Comparison of ENCODE assay signal across 15 cellular contexts in the genomic region with DNA sequence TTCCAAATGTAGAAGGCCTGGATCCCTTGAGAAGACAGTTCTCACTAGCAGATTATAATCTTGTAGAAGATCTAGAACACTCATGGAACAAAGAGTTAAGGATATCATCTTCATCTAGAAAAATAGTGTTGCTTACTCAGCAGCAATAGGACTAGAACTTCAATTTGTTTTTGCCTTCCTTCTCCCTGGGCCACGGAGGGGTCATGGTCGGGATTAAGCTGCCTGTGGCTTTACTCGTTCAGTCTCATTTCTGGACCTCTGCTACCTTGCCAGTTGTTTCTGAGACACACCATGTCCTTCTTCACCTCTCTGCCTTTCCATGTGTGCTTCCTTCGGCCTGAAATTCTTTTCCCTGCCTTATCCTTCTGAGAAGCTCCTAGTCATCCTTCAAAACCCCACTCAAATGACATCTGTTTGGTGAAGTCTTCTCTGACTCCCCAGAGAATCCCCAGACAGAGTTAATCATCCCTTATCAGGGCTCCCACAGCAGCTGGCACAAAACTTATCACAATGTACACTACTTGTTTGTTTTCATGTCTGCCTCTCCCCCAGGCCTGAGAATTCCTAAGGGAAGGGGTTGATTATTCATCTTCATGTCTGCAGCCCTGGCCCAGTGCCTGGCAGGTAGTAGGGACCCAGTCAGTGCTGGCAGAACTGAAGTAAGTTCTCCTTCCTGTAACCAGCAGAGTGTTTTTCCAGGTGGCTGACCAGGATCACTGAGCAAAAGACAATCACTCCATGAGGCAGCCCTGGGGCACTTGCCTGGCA. TPM values are rescaled to one million over a fixed set of nuclear protein-coding genes. Genes with fewer than 3 reads are reported as not detected.
DNase-seq lines count a peak whose midpoint lies in the region; ATAC-seq and TF ChIP-seq lines count a peak whose summit lies in the region.
"Had no signal": no experiment of that assay in that cellular context is flagged by ENCODE, and none has a peak within 500 bp of the region (broad histone marks: within the 10 kb centered on the region; RNA-seq: fewer than 3 reads in every experiment).

No MANE protein-coding gene starts in this region.

- H3K36me3 ChIP-seq in Caco-2 (ENCODE audit: control insufficient read depth, insufficient read depth, low read length) = no peaks in the 10 kb centered on the region
- H3K36me3 ChIP-seq in right lobe of liver = no peaks in the 10 kb centered on the region
- H3K36me3 ChIP-seq in tibial nerve = no peaks in the 10 kb centered on the region
- H3K36me3 ChIP-seq in mucosa of descending colon (ENCODE audit: low read depth) = no peaks in the 10 kb centered on the region
- H3K36me3 ChIP-seq: BLaER1 treated with 17β-estradiol and CSF1 and Interleukin-3, amounts not matched to agents 10 nM and 100 nM had no signal

- no peaks in the 10 kb centered on the region for H3K36me3 Mint-ChIP-seq in Caco-2 (ENCODE audit: insufficient read depth, unreplicated experiment)
- H3K36me3 Mint-ChIP-seq in chondrocyte (ENCODE audit: low read depth) = no peaks in the 10 kb centered on the region

- H3K4me1 Mint-ChIP-seq in Caco-2 (ENCODE audit: low read depth, unreplicated experiment) = peaks cover 23% of the 10 kb centered on the region
- peaks cover 20% of the 10 kb centered on the region for H3K4me1 Mint-ChIP-seq in chondrocyte (ENCODE audit: low read depth)

- no TSS peak for BruUV-seq in Caco-2 (replicated peaks; lab: Mats Ljungman, UMichigan)

- H3K27me3 ChIP-seq in Caco-2 (replicated peaks; ENCODE audit: control insufficient read depth, insufficient read depth, low read length) (no peaks in the 10 kb centered on the region), right lobe of liver (no peaks in the 10 kb centered on the region), tibial nerve (no peaks in the 10 kb centered on the region)
- H3K27me3 ChIP-seq: BLaER1 treated with 17β-estradiol and CSF1 and Interleukin-3, amounts not matched to agents 10 nM and 100 nM had no signal

- H3K27ac Mint-ChIP-seq in Caco-2 (ENCODE audit: unreplicated experiment) (peak overlapping the region; percentile 6), chondrocyte (ENCODE audit: unreplicated experiment) (peak overlapping the region; percentile 77)
- H3K27ac Mint-ChIP-seq: progenitor cell of endocrine pancreas had no signal

- peak; percentile 21 to 95 (median 68) for ATAC-seq in right lobe of liver
- ATAC-seq in HG03135 (IDR thresholded peaks at IDR 0.05; ENCODE audit: unreplicated experiment) = no peak
- no peak for ATAC-seq in mucosa of descending colon
- ATAC-seq: activated T-cell treated with anti-CD3 and anti-CD28 coated beads, Interleukin-2, amount 50 U/mL, for 4 hours; stimulated activated naive CD8-positive, alpha-beta T cell treated with anti-CD3 and anti-CD28 coated beads, Interleukin-15, Interleukin-2, amounts not matched to agents 100 U/mL and 50 U/mL, for 24 hours had no signal

- CTCF ChIA-PET in Caco-2 (lab: Charles Lee) = interaction anchor here (0.7 to 0.9 kb wide), 2 partner anchors 15 to 119 kb away, joined by 3 read pairs; a partner anchor contains a TSS

- H3K4me3 Mint-ChIP-seq in Caco-2 (ENCODE audit: unreplicated experiment) (no peak overlapping the region), chondrocyte (ENCODE audit: unreplicated experiment) (no peak overlapping the region)
- H3K4me3 Mint-ChIP-seq: activated T-cell treated with anti-CD3 and anti-CD28 coated beads, Interleukin-2, amount 50 U/mL, for 4 hours had no signal

- no peak overlapping the region for H3K4me3 ChIP-seq in Caco-2 (ENCODE audit: low read depth, low read length)
- H3K4me3 ChIP-seq in right lobe of liver = no peak overlapping the region
- H3K4me3 ChIP-seq in tibial nerve = no peak overlapping the region
- H3K4me3 ChIP-seq in mucosa of descending colon = no peak overlapping the region
- H3K4me3 ChIP-seq: BLaER1 treated with 17β-estradiol and CSF1 and Interleukin-3, amounts not matched to agents 10 nM and 100 nM had no signal

- peaks cover 18% of the 10 kb centered on the region for H3K4me1 ChIP-seq in Caco-2
- no peaks in the 10 kb centered on the region for H3K4me1 ChIP-seq in right lobe of liver
- peaks cover 0 to 8% (median 0%) of the 10 kb centered on the region in 4 donors for H3K4me1 ChIP-seq in tibial nerve
- peaks cover 4% of the 10 kb centered on the region for H3K4me1 ChIP-seq in mucosa of descending colon (ENCODE audit: low read depth)

- intact Hi-C loops in Caco-2 (cut with micrococcal nuclease; ENCODE audit: unreplicated experiment) (loop anchor here (10.0 kb wide), 1 partner anchor 68 kb away; no protein-coding TSS in a partner anchor), right lobe of liver (cut with DNase I) (loop anchor here (10.0 kb wide), 2 partner anchors 52 to 138 kb away; a partner anchor contains a TSS), mucosa of descending colon (cut with DNase I, micrococcal nuclease) (loop anchor here (10.0 kb wide), 1 partner anchor 138 kb away; no protein-coding TSS in a partner anchor)

- TF ChIP-seq CTCF in Caco-2 (IDR thresholded peaks at IDR 0.05; ENCODE audit: insufficient read depth in 1 of 2, low read depth in 1 of 2, low read length in 1 of 2, severe bottlenecking in 1 of 2, unreplicated experiment in 1 of 2) = no peak
- no peak for TF ChIP-seq CTCF in chondrocyte (IDR thresholded peaks at IDR 0.05)
- no peak for TF ChIP-seq CTCF in right lobe of liver (IDR thresholded peaks at IDR 0.05)
- TF ChIP-seq CTCF in tibial nerve (IDR thresholded peaks at IDR 0.05) = no peak
- TF ChIP-seq CTCF in mucosa of descending colon (IDR thresholded peaks at IDR 0.05) = no peak

- DNase-seq in Caco-2 (peak; percentile 60 to 68), NCI-H69 (lab: John Stamatoyannopoulos, UW) (peak; percentile 89), chondrocyte (ENCODE audit: low spot score) (no peak), right lobe of liver (peak in 1 of 3 donors; percentile 83), tibial nerve (ENCODE audit: low spot score in 2 of 2) (no peak), mucosa of descending colon (no peak), activated T-cell treated with anti-CD3 and anti-CD28 coated beads for 4 hours (no peak)
- DNase-seq: activated T-cell treated with anti-CD3 and anti-CD28 coated beads, Interleukin-2, amount 50 U/mL, for 4 hours; aorta; NCI-H524 treated with DMSO at 0.1 percent for 48 hours; stimulated activated CD4-positive, alpha-beta T cell treated with anti-CD3 and anti-CD28 coated beads, Interleukin-4, amount 100 ng/mL, for 24 hours; stimulated activated naive CD8-positive, alpha-beta T cell treated with anti-CD3 and anti-CD28 coated beads, Interleukin-15, Interleukin-2, amounts not matched to agents 100 U/mL and 50 U/mL, for 24 hours had no signal

- H3K27me3 Mint-ChIP-seq in Caco-2 (ENCODE audit: insufficient read depth, unreplicated experiment) (no peaks in the 10 kb centered on the region), chondrocyte (ENCODE audit: low read depth) (no peaks in the 10 kb centered on the region)

- POLR2A ChIA-PET in Caco-2 (lab: Charles Lee) = interaction anchor here (0.8 kb wide), 1 partner anchor 15 kb away, joined by 3 read pairs; no protein-coding TSS in a partner anchor

- WGBS in right lobe of liver (ENCODE audit: insufficient coverage, low coverage, low lambda C conversion rate, missing lambda C conversion rate) = 90% methylated on average over 3 of the region's 4 CpGs
- WGBS in tibial nerve, 2 donors = 87 to 91% methylated on average over 4 of the region's 4 CpGs

- H3K9me3 Mint-ChIP-seq in Caco-2 (ENCODE audit: unreplicated experiment) (no peaks in the 10 kb centered on the region), chondrocyte (ENCODE audit: low read depth) (peaks cover 3% of the 10 kb centered on the region)
- H3K9me3 Mint-ChIP-seq: activated T-cell treated with anti-CD3 and anti-CD28 coated beads, Interleukin-2, amount 50 U/mL, for 4 hours had no signal

- TF ChIP-seq EP300 in tibial nerve (IDR thresholded peaks at IDR 0.05) = no peak

- no peak for TF ChIP-seq POLR2A in right lobe of liver (IDR thresholded peaks at IDR 0.05)
- no peak for TF ChIP-seq POLR2A in tibial nerve (IDR thresholded peaks at IDR 0.05)

- H3K9me3 ChIP-seq in Caco-2 (no peaks in the 10 kb centered on the region), right lobe of liver (no peaks in the 10 kb centered on the region), tibial nerve (peaks cover 0 to 1% (median 0%) of the 10 kb centered on the region in 4 donors), mucosa of descending colon (no peaks in the 10 kb centered on the region)

- no peak overlapping the region for H3K27ac ChIP-seq in right lobe of liver
- no peak overlapping the region for H3K27ac ChIP-seq in tibial nerve
- H3K27ac ChIP-seq: BLaER1 treated with 17β-estradiol and CSF1 and Interleukin-3, amounts not matched to agents 10 nM and 100 nM had no signal

RNA-seq across cellular contexts. Expression of a gene that starts 15.5 kb away (rescaled TPM):
- total RNA-seq in Caco-2 (2022) (47.2 and 47.4 TPM in 2 replicates), chondrocyte (39.0 to 39.5 TPM (median 39.3 TPM) in 3 replicates), right lobe of liver (10 to 100 TPM; 14.9 to 21.4 (median 16.9) TPM), tibial nerve (10 to 100 TPM; 35.7 to 44.6 (median 41.7) TPM), mucosa of descending colon (10 to 100 TPM; 25.5 to 59.0 (median 34.8) TPM)

RNA-seq across cellular contexts. Expression of a gene that starts 56.2 kb away (rescaled TPM):
- total RNA-seq in Caco-2 (2022) (34.9 and 36.6 TPM in 2 replicates), chondrocyte (15.2 to 33.0 TPM (median 30.5 TPM) in 3 replicates), right lobe of liver (1 to 10 TPM; 1.6 to 8.0 (median 3.1) TPM), tibial nerve (1 to 10 TPM; 3.3 to 8.1 (median 5.3) TPM), mucosa of descending colon (10 to 100 TPM; 20.2 to 38.0 (median 27.5) TPM)

Comparison
In these comparisons a context has a peak if more than half of its experiments do, and no peak if none do; other contexts are left out.
1. DNase-seq: peak in Caco-2 (2 of 2) and NCI-H69 (single experiment); none in chondrocyte (single experiment), tibial nerve (0 of 2), mucosa of descending colon (0 of 3) and activated T-cell treated with anti-CD3 and anti-CD28 coated beads for 4 hours (single experiment).
2. ATAC-seq: peak in right lobe of liver (4 of 4); none in HG03135 (single experiment) and mucosa of descending colon (single experiment).